22 cellular contexts compared by ENCODE assay signal in genomic region chr7:42292991-42293521, GRCh38. TPM values are rescaled to one million over a fixed set of nuclear protein-coding genes. Genes with fewer than 3 reads are reported as not detected.
A peak's percentile ranks its signal among the peaks of the same experiment; 100 is the strongest.
DNase-seq lines count a peak whose midpoint lies in the region; TF ChIP-seq lines count a peak whose summit lies in the region.
"Had no signal": no experiment of that assay in that cellular context is flagged by ENCODE, and none has a peak within 500 bp of the region (broad histone marks: within the 10 kb centered on the region; RNA-seq: fewer than 3 reads in every experiment).

No MANE protein-coding gene starts in this region.

- TF ChIP-seq CTCF in mammary epithelial cell (conservative IDR thresholded peaks at IDR 0.05 in 1 of 2, IDR thresholded peaks at IDR 0.05 in 1 of 2; ENCODE audit: extremely low read depth in 1 of 2, insufficient read depth in 1 of 2, low read depth in 1 of 2, low read length in 2 of 2) (no peak), H9 (conservative IDR thresholded peaks at IDR 0.05) (no peak)

- no peaks in the 10 kb centered on the region for H3K79me1 ChIP-seq in mesenchymal stem cell (replicated peaks; ENCODE audit: low read length, poor library complexity, severe bottlenecking)
- H3K79me1 ChIP-seq in H9 (ENCODE audit: insufficient read depth, low read depth, low read length, poor library complexity, severe bottlenecking) = no peaks in the 10 kb centered on the region

- H3K79me2 ChIP-seq in mammary epithelial cell (ENCODE audit: insufficient read depth, low read length) = no peaks in the 10 kb centered on the region
- no peaks in the 10 kb centered on the region for H3K79me2 ChIP-seq in H9 (ENCODE audit: insufficient read depth, low read length)

- dilution Hi-C loops in mammary epithelial cell (cut with HindIII; ENCODE audit: low sequenced_read_pairs) = no loop called here

- in situ Hi-C loops in mammary epithelial cell (cut with MboI; ENCODE audit: low sequenced_read_pairs in 2 of 2) = no loop called here

- DNase-seq in SIG-M5 treated with dmso at 0.1 percent for 504 hours (lab: John Stamatoyannopoulos, UW; ENCODE audit: unreplicated experiment) = peak; percentile 39
- DNase-seq in SIG-M5 (lab: John Stamatoyannopoulos, UW) = no peak
- DNase-seq in mammary epithelial cell = peak; percentile 80
- peak; percentile 12 for DNase-seq in mesenchymal stem cell
- no peak for DNase-seq in H9
- no peak for DNase-seq in NCI-H1436 treated with DMSO at 0.1 percent for 48 hours (lab: John Stamatoyannopoulos, UW)
- DNase-seq in Kasumi-1 (lab: John Stamatoyannopoulos, UW) = no peak
- DNase-seq in NCI-H2227 treated with DMSO at 0.1 percent for 48 hours (lab: John Stamatoyannopoulos, UW) = no peak
- DNase-seq: activated CD4-positive, alpha-beta T cell treated with anti-CD3 and anti-CD28 coated beads, Interleukin-2, amount 10 ng/mL, durations not matched to agents 7 days and 5 days; activated naive CD4-positive, alpha-beta T cell treated with anti-CD3 and anti-CD28 coated beads, Interleukin-2, amount 50 U/mL, for 16 hours; heart left ventricle; kidney glomerular epithelial cell; NCI-H1436; NCI-H446; SJCRH30; stimulated activated CD4-positive, alpha-beta T cell treated with anti-CD3 and anti-CD28 coated beads, Interleukin-4, amount 100 ng/mL, for 4 hours had no signal

- no peak overlapping the region for H4K5ac ChIP-seq in H9 (ENCODE audit: insufficient read length, low read depth, low read length)

- H4K91ac ChIP-seq in mesenchymal stem cell (ENCODE audit: low read length) = peak overlapping the region; percentile 37
- no peak overlapping the region for H4K91ac ChIP-seq in H9 (ENCODE audit: insufficient read length, low read depth, low read length)

- no peaks in the 10 kb centered on the region for H3K27me3 Mint-ChIP-seq in H9 (ENCODE audit: low read depth)
- H3K27me3 Mint-ChIP-seq: activated CD4-positive, alpha-beta T cell treated with anti-CD3 and anti-CD28 coated beads, Interleukin-2, amount 10 ng/mL, durations not matched to agents 7 days and 5 days had no signal

- no peak overlapping the region for H2BK120ac ChIP-seq in mesenchymal stem cell (ENCODE audit: low read depth, low read length)
- no peak overlapping the region for H2BK120ac ChIP-seq in H9 (ENCODE audit: low read depth, low read length, poor library complexity, severe bottlenecking)

- H2BK12ac ChIP-seq in mesenchymal stem cell (ENCODE audit: low read length in 2 of 2) = no peak overlapping the region
- no peak overlapping the region for H2BK12ac ChIP-seq in H9 (ENCODE audit: insufficient read length, low read depth, low read length)

- intact Hi-C loops in mammary epithelial cell (cut with micrococcal nuclease) = no loop called here

- H3K4me3 ChIP-seq in mammary epithelial cell (replicated peaks in 1 of 3; ENCODE audit: insufficient read depth in 1 of 3, low read depth in 2 of 3, low read length in 3 of 3) = peak overlapping the region in 2 of 3 experiments; percentile 25 to 28
- H3K4me3 ChIP-seq in mesenchymal stem cell (ENCODE audit: insufficient read depth in 1 of 2, low read depth in 1 of 2, low read length in 2 of 2) = no peak overlapping the region
- H3K4me3 ChIP-seq: A549, esophagus muscularis mucosa, heart left ventricle, SJCRH30, thoracic aorta had no signal

- CTCF ChIA-PET in mammary epithelial cell (lab: Charles Lee; ENCODE audit: low non-redundant PET) = no interaction called here

- H3K27me3 ChIP-seq in mammary epithelial cell (ENCODE audit: insufficient read depth, low read length) = no peaks in the 10 kb centered on the region
- peaks cover 0 to 21% of the 10 kb centered on the region in 2 experiments for H3K27me3 ChIP-seq in mesenchymal stem cell (ENCODE audit: control insufficient read depth in 1 of 2, insufficient read depth in 1 of 2, low read length in 2 of 2)
- H3K27me3 ChIP-seq in H9 (ENCODE audit: insufficient read depth, low read length) = no peaks in the 10 kb centered on the region
- H3K27me3 ChIP-seq: esophagus muscularis mucosa, heart left ventricle had no signal

- H3K9ac ChIP-seq in mammary epithelial cell (ENCODE audit: insufficient read depth, low read length) (no peak overlapping the region), mesenchymal stem cell (ENCODE audit: low read length) (no peak overlapping the region), H9 (ENCODE audit: extremely low read depth, insufficient read length, low read length) (no peak overlapping the region)

- no peak overlapping the region for H3K4me3 Mint-ChIP-seq in H9
- H3K4me3 Mint-ChIP-seq: activated CD4-positive, alpha-beta T cell treated with anti-CD3 and anti-CD28 coated beads, Interleukin-2, amount 10 ng/mL, durations not matched to agents 7 days and 5 days; dendritic cell treated with granulocyte-macrophage colony-stimulating factor and Interleukin-4, amounts not matched to agents 40 ng/mL and 50 ng/mL, for 4 days; T-helper 2 cell treated with Interferon-gamma antibody and Interleukin-4, amounts not matched to agents 5 μg/mL and 100 μg/mL, for 36 hours had no signal

- BruUV-seq in mammary epithelial cell (replicated peaks; lab: Mats Ljungman, UMichigan) = no TSS peak

- H2BK15ac ChIP-seq in mesenchymal stem cell (ENCODE audit: low read depth, poor library complexity, severe bottlenecking) (no peak overlapping the region), H9 (ENCODE audit: low read depth, low read length) (no peak overlapping the region)

- H3K4me2 ChIP-seq in mammary epithelial cell (ENCODE audit: insufficient read depth, low read depth, low read length) (peak overlapping the region; percentile 67), mesenchymal stem cell (ENCODE audit: low read length, poor library complexity, severe bottlenecking) (no peak overlapping the region), H9 (ENCODE audit: insufficient read depth, insufficient read length, low read length) (no peak overlapping the region)
- H3K4me2 ChIP-seq: A549 had no signal

- H3K14ac ChIP-seq in mesenchymal stem cell (ENCODE audit: low read length in 2 of 2) (no peak overlapping the region), H9 (ENCODE audit: insufficient read depth, low read length) (no peak overlapping the region)

- peak overlapping the region; percentile 5 for H3K27ac ChIP-seq in mammary epithelial cell (ENCODE audit: insufficient read depth, low read depth, low read length)
- H3K27ac ChIP-seq in mesenchymal stem cell (ENCODE audit: low read length, poor library complexity, severe bottlenecking) = no peak overlapping the region
- no peak overlapping the region for H3K27ac ChIP-seq in H9 (ENCODE audit: insufficient read length, low read depth, low read length)
- H3K27ac ChIP-seq: A549, C4-2B, esophagus muscularis mucosa, heart left ventricle, SJCRH30, thoracic aorta had no signal

- H3K23me2 ChIP-seq in H9 (ENCODE audit: insufficient read length, low read depth, low read length, poor library complexity, severe bottlenecking) = no peaks in the 10 kb centered on the region

- H3K36me3 ChIP-seq in mammary epithelial cell (ENCODE audit: insufficient read depth, low read length) = no peaks in the 10 kb centered on the region
- H3K36me3 ChIP-seq in mesenchymal stem cell (ENCODE audit: control insufficient read depth in 1 of 2, insufficient read depth in 2 of 2, low read depth in 1 of 2, low read length in 2 of 2) = no peaks in the 10 kb centered on the region
- H3K36me3 ChIP-seq: esophagus muscularis mucosa, heart left ventricle, SJCRH30, thoracic aorta had no signal

- peak overlapping the region; percentile 83 for H2AFZ ChIP-seq in mammary epithelial cell (ENCODE audit: low read depth, low read length)
- no peak overlapping the region for H2AFZ ChIP-seq in mesenchymal stem cell (ENCODE audit: low read depth, low read length)
- H2AFZ ChIP-seq in H9 (ENCODE audit: low read length) = no peak overlapping the region

- no peak overlapping the region for H3K56ac ChIP-seq in H9 (ENCODE audit: insufficient read length, low read depth, low read length)

- 0 out of 7 replicates have a peak overlapping the region, but pooled peaks of 1 of the 3 experiments have one; percentile 22 for H3K27ac Mint-ChIP-seq in H9
- H3K27ac Mint-ChIP-seq: activated CD4-positive, alpha-beta T cell treated with anti-CD3 and anti-CD28 coated beads, Interleukin-2, amount 10 ng/mL, durations not matched to agents 7 days and 5 days; dendritic cell treated with granulocyte-macrophage colony-stimulating factor and Interleukin-4, amounts not matched to agents 40 ng/mL and 50 ng/mL, for 4 days; T-helper 2 cell treated with Interferon-gamma antibody and Interleukin-4, amounts not matched to agents 5 μg/mL and 100 μg/mL, for 36 hours had no signal

- H3K4me1 Mint-ChIP-seq in H9 = peaks cover 0 to 6% of the 10 kb centered on the region in 2 experiments; a peak in 2 of 4 replicates
- H3K4me1 Mint-ChIP-seq: activated CD4-positive, alpha-beta T cell treated with anti-CD3 and anti-CD28 coated beads, Interleukin-2, amount 10 ng/mL, durations not matched to agents 7 days and 5 days had no signal

- H4K8ac ChIP-seq in mesenchymal stem cell (ENCODE audit: low read length) = no peak overlapping the region
- no peak overlapping the region for H4K8ac ChIP-seq in H9 (replicated peaks; ENCODE audit: insufficient read length, low read depth, low read length)

- no peak overlapping the region for H3T11ph ChIP-seq in H9 (ENCODE audit: low read length)

- H4K20me1 ChIP-seq in mammary epithelial cell (ENCODE audit: insufficient read depth, low read length) = no peaks in the 10 kb centered on the region
- no peaks in the 10 kb centered on the region for H4K20me1 ChIP-seq in H9 (ENCODE audit: control insufficient read depth, insufficient read depth, insufficient read length)

- H2AK5ac ChIP-seq in mesenchymal stem cell (ENCODE audit: low read length, severe bottlenecking) (no peak overlapping the region), H9 (ENCODE audit: insufficient read length, low read length) (no peak overlapping the region)

- H3K23ac ChIP-seq in mesenchymal stem cell (ENCODE audit: low read length in 2 of 2) (no peak overlapping the region), H9 (ENCODE audit: insufficient read length, low read depth, low read length) (no peak overlapping the region)

- no peaks in the 10 kb centered on the region for H3K36me3 Mint-ChIP-seq in H9 (ENCODE audit: insufficient read depth in 1 of 3, low read depth in 3 of 3)

- H2BK5ac ChIP-seq in mesenchymal stem cell (ENCODE audit: low read depth, low read length, poor library complexity, severe bottlenecking) = no peak overlapping the region
- no peak overlapping the region for H2BK5ac ChIP-seq in H9 (ENCODE audit: insufficient read length, low read length)

- H2BK20ac ChIP-seq in H9 (ENCODE audit: low read depth, low read length, poor library complexity, severe bottlenecking) = no peak overlapping the region

- H3K9me3 Mint-ChIP-seq in H9 = no peaks in the 10 kb centered on the region
- H3K9me3 Mint-ChIP-seq: activated CD4-positive, alpha-beta T cell treated with anti-CD3 and anti-CD28 coated beads, Interleukin-2, amount 10 ng/mL, durations not matched to agents 7 days and 5 days; dendritic cell treated with granulocyte-macrophage colony-stimulating factor and Interleukin-4, amounts not matched to agents 40 ng/mL and 50 ng/mL, for 4 days; T-helper 2 cell treated with Interferon-gamma antibody and Interleukin-4, amounts not matched to agents 5 μg/mL and 100 μg/mL, for 36 hours had no signal

- no peaks in the 10 kb centered on the region for H3K9me3 ChIP-seq in mammary epithelial cell (replicated peaks; ENCODE audit: insufficient read depth, low read length)
- H3K9me3 ChIP-seq in mesenchymal stem cell (ENCODE audit: control insufficient read depth, low read length) = no peaks in the 10 kb centered on the region
- H3K9me3 ChIP-seq in H9 (ENCODE audit: control insufficient read depth, low read depth, low read length) = no peaks in the 10 kb centered on the region
- H3K9me3 ChIP-seq: A549, esophagus muscularis mucosa, heart left ventricle, SJCRH30, thoracic aorta had no signal

- H3K4ac ChIP-seq in mesenchymal stem cell (ENCODE audit: low read depth in 1 of 2, low read length in 2 of 2) (no peak overlapping the region), H9 (ENCODE audit: low read depth, low read length) (no peak overlapping the region)

- H3K4me1 ChIP-seq in mammary epithelial cell (ENCODE audit: insufficient read depth, low read length) = peaks cover 20% of the 10 kb centered on the region
- H3K4me1 ChIP-seq in mesenchymal stem cell (ENCODE audit: control insufficient read depth, insufficient read depth, low read depth, low read length) = no peaks in the 10 kb centered on the region
- no peaks in the 10 kb centered on the region for H3K4me1 ChIP-seq in H9 (ENCODE audit: insufficient read depth, low read length)
- H3K4me1 ChIP-seq: A549, esophagus muscularis mucosa, heart left ventricle, SJCRH30 had no signal

- WGBS in mammary epithelial cell (ENCODE audit: low coverage, missing lambda C conversion rate) = 1% methylated on average over 8 of the region's 8 CpGs
- WGBS in mesenchymal stem cell = 77% methylated on average over 8 of the region's 8 CpGs
- no CpG with 5 or more reads among the region's 8 CpGs for WGBS in H9 (ENCODE audit: extremely low coverage, insufficient read length, low lambda C conversion rate)

- H3K18ac ChIP-seq in mesenchymal stem cell (ENCODE audit: low read depth in 1 of 2, low read length in 2 of 2) = no peak overlapping the region
- H3K18ac ChIP-seq in H9 (ENCODE audit: insufficient read length, low read depth, low read length) = no peak overlapping the region

RNA-seq across cellular contexts. Expression of gene GLI3, which starts 56.0 kb away (rescaled TPM):
- total RNA-seq in mammary epithelial cell (10 to 100 TPM in 1 of 2 donors, 1 to 10 TPM in 1; 6.3 to 26.2 TPM), H9 (2021) (43.0 and 45.0 TPM in 2 replicates)
- polyA plus RNA-seq in mammary epithelial cell = 4.3 TPM
- polyA minus RNA-seq in mammary epithelial cell = 44.0 TPM
- polyA plus RNA-seq in mesenchymal stem cell (2013, experiment 1 of 2) = 10.2 TPM
- polyA plus RNA-seq in mesenchymal stem cell (2013, experiment 2 of 2) = 10.0 TPM

Comparison
In these comparisons a context has a peak if more than half of its experiments do, and no peak if none do; other contexts are left out.
1. DNase-seq: peak in SIG-M5 treated with dmso at 0.1 percent for 504 hours (single experiment), mammary epithelial cell (single experiment) and mesenchymal stem cell (single experiment); none in SIG-M5 (single experiment), H9 (single experiment), NCI-H1436 treated with DMSO at 0.1 percent for 48 hours (single experiment), Kasumi-1 (0 of 2) and NCI-H2227 treated with DMSO at 0.1 percent for 48 hours (single experiment).
2. H3K4me3 ChIP-seq: peak in mammary epithelial cell (2 of 3); none in mesenchymal stem cell (0 of 2).